ENCODE assay signal across 1 cellular context in genomic region chr10:24722676-24723385, GRCh38.
TF ChIP-seq lines count a peak whose summit lies in the region.

No MANE protein-coding gene starts in this region.

TF ChIP-seq in GM12878, 131 proteins besides CTCF, POLR2A, EP300 and RAD21:
- TF ChIP-seq GATAD2B (conservative IDR thresholded peaks at IDR 0.05; ENCODE audit: low read depth) (peak; percentile 59), BACH1 (IDR thresholded peaks at IDR 0.05; ENCODE audit: borderline replicate concordance) (peak; percentile 72; the same call in 1 of the 2 replicates), POLR2AphosphoS5 (IDR thresholded peaks at IDR 0.05; ENCODE audit: low read length) (0 out of 2 replicates have a peak, but pooled peaks have one; percentile 36), MLLT1 (IDR thresholded peaks at IDR 0.05) (no peak), ZNF687 (IDR thresholded peaks at IDR 0.05) (0 out of 2 replicates have a peak, but pooled peaks have one; percentile 21), IRF5 (IDR thresholded peaks at IDR 0.05; ENCODE audit: borderline replicate concordance) (no peak), MXI1 (IDR thresholded peaks at IDR 0.05; ENCODE audit: low read depth, low read length) (peak; percentile 56; the same call in 1 of the 2 replicates), RCOR1 (conservative IDR thresholded peaks at IDR 0.05; ENCODE audit: low read depth, low read length) (0 out of 2 replicates have a peak, but pooled peaks have one; percentile 68), EGR1 (IDR thresholded peaks at IDR 0.05; ENCODE audit: borderline replicate concordance in 1 of 2, low read depth in 2 of 2, low read length in 2 of 2) (0 out of 3 replicates have a peak, but pooled peaks of 1 of the 2 experiments have one; percentile 3), BHLHE40 (IDR thresholded peaks at IDR 0.05; ENCODE audit: borderline replicate concordance in 1 of 2, low read depth in 2 of 2, low read length in 1 of 2) (peak in 1 of 2 experiments; percentile 22; a peak in 1 of 4 replicates), RFX5 (IDR thresholded peaks at IDR 0.05; ENCODE audit: low read depth, low read length) (no peak), CHD4 (IDR thresholded peaks at IDR 0.05) (no peak), DPF2 (IDR thresholded peaks at IDR 0.05) (peak; percentile 52; the same call in 1 of the 2 replicates), PBX3 (IDR thresholded peaks at IDR 0.05; ENCODE audit: insufficient replicate concordance, low read depth, low read length) (no peak), SMC3 (IDR thresholded peaks at IDR 0.05; ENCODE audit: borderline replicate concordance, low read length) (no peak), EED (IDR thresholded peaks at IDR 0.05; ENCODE audit: low read depth) (0 out of 2 replicates have a peak, but pooled peaks have one; percentile 8), POLR2AphosphoS2 (IDR thresholded peaks at IDR 0.05; ENCODE audit: low read depth, low read length) (peak; percentile 35; the same call in 1 of the 2 replicates), TCF3 (IDR thresholded peaks at IDR 0.05; ENCODE audit: borderline replicate concordance, insufficient read depth, low read depth, low read length) (0 out of 2 replicates have a peak, but pooled peaks have one; percentile 17), NKRF (conservative IDR thresholded peaks at IDR 0.05) (peak; percentile 36; the same call in 1 of the 2 replicates), MYC (IDR thresholded peaks at IDR 0.05; ENCODE audit: insufficient read depth, insufficient read length, insufficient replicate concordance, low read length, severe bottlenecking) (no peak), E4F1 (IDR thresholded peaks at IDR 0.05; ENCODE audit: borderline replicate concordance, partially characterized antibody) (no peak), BRCA1 (IDR thresholded peaks at IDR 0.05; ENCODE audit: low read depth, low read length) (no peak), TCF12 (IDR thresholded peaks at IDR 0.05; ENCODE audit: low read depth, low read length) (no peak), ZNF24 (IDR thresholded peaks at IDR 0.05) (0 out of 2 replicates have a peak, but pooled peaks have one; percentile 15), SIN3A (IDR thresholded peaks at IDR 0.05; ENCODE audit: low read depth, low read length) (peak; percentile 80; the same call in 1 of the 2 replicates), RUNX3 (IDR thresholded peaks at IDR 0.05; ENCODE audit: low read length) (0 out of 2 replicates have a peak, but pooled peaks have one; percentile 44), E2F4 (IDR thresholded peaks at IDR 0.05; ENCODE audit: low read depth, low read length) (0 out of 2 replicates have a peak, but pooled peaks have one; percentile 10), POU2F2 (IDR thresholded peaks at IDR 0.05; ENCODE audit: borderline replicate concordance, low read depth, low read length) (no peak), IKZF1 (conservative IDR thresholded peaks at IDR 0.05) (peak; percentile 68), CHD1 (IDR thresholded peaks at IDR 0.05; ENCODE audit: low read depth, low read length) (0 out of 2 replicates have a peak, but pooled peaks have one; percentile 1), TAF1 (IDR thresholded peaks at IDR 0.05; ENCODE audit: borderline replicate concordance, low read depth, low read length) (0 out of 2 replicates have a peak, but pooled peaks have one; percentile 25)
